1 cellular context compared by ENCODE assay signal in genomic region chr22:31495343-31495742, GRCh38.
TF ChIP-seq lines count a peak whose summit lies in the region.

No MANE protein-coding gene starts in this region.

TF ChIP-seq in H1, 55 proteins besides CTCF, POLR2A, EP300 and RAD21:
- TF ChIP-seq SIX5 (IDR thresholded peaks at IDR 0.05; ENCODE audit: low read depth, low read length) (no peak), CHD1 (IDR thresholded peaks at IDR 0.05; ENCODE audit: low read depth, low read length) (no peak), CHD7 (IDR thresholded peaks at IDR 0.05; ENCODE audit: insufficient replicate concordance, low read length) (no peak), SIRT6 (IDR thresholded peaks at IDR 0.05; ENCODE audit: low read length) (no peak), TAF7 (optimal IDR thresholded peaks at IDR 0.05; ENCODE audit: borderline replicate concordance, low read depth, low read length) (no peak), RXRA (IDR thresholded peaks at IDR 0.05; ENCODE audit: insufficient read depth, low read depth, low read length) (no peak), BACH1 (IDR thresholded peaks at IDR 0.05; ENCODE audit: low read length) (no peak), MAFK (IDR thresholded peaks at IDR 0.05; ENCODE audit: low read depth, low read length) (no peak), JUN (IDR thresholded peaks at IDR 0.05; ENCODE audit: low read depth, low read length) (no peak), TBP (IDR thresholded peaks at IDR 0.05; ENCODE audit: low read depth, low read length) (no peak), TEAD4 (IDR thresholded peaks at IDR 0.05; ENCODE audit: low read depth, low read length) (no peak), RFX5 (IDR thresholded peaks at IDR 0.05; ENCODE audit: borderline replicate concordance, low read depth, low read length) (no peak), SP4 (IDR thresholded peaks at IDR 0.05; ENCODE audit: low read length) (no peak), TCF12 (IDR thresholded peaks at IDR 0.05; ENCODE audit: low read depth, low read length) (no peak), TAF1 (IDR thresholded peaks at IDR 0.05; ENCODE audit: low read depth, low read length) (no peak), SAP30 (IDR thresholded peaks at IDR 0.05; ENCODE audit: insufficient read depth, insufficient replicate concordance, low read length) (no peak), ATF3 (IDR thresholded peaks at IDR 0.05; ENCODE audit: insufficient read depth, low read depth, low read length) (no peak), SRF (IDR thresholded peaks at IDR 0.05; ENCODE audit: low read depth, low read length) (no peak), POLR2AphosphoS5 (IDR thresholded peaks at IDR 0.05; ENCODE audit: low read depth, low read length) (no peak), NANOG (IDR thresholded peaks at IDR 0.05; ENCODE audit: insufficient read depth, low read depth, low read length, poor library complexity, severe bottlenecking) (no peak)
